In the genomic region with DNA sequence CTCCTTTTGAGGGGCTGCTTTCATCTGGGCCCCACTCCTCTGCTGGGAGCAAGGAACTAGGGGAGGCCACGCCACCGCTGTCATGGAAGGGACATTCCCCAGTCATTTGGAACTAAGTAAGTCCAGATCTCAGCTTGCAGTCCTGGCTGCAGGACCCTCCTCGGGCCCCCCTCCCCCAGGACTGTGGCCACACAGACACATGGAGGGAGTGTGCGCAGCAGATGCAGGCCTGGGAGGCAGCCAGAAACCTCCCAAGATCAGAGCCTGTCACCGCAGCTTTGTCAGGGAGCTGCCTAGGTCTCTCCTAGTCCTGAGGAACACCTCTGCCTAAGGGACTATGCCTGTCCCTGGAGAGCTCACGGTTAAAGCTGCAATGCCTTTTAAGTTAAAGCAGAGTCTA, we compare ENCODE assay signal across 15 cellular contexts. TPM values are rescaled to one million over a fixed set of nuclear protein-coding genes. Genes with fewer than 3 reads are reported as not detected.
DNase-seq lines count a peak whose midpoint lies in the region; ATAC-seq, FAIRE-seq and TF ChIP-seq lines count a peak whose summit lies in the region.
"Had no signal": no experiment of that assay in that cellular context is flagged by ENCODE, and none has a peak within 500 bp of the region (broad histone marks: within the 10 kb centered on the region; RNA-seq: fewer than 3 reads in every experiment).

No MANE protein-coding gene starts in this region.

- H3K27ac Mint-ChIP-seq in brain = peak overlapping the region in 4 of 5 experiments; percentile 29 to 81 (median 46)
- H3K27ac Mint-ChIP-seq: CD14-positive monocyte had no signal

- DNase-seq in GM23248 (peak; percentile 20), keratinocyte (ENCODE audit: low read depth, low spot score) (no peak), NCI-H2081 (lab: John Stamatoyannopoulos, UW) (no peak), PC-9 (no peak)
- DNase-seq: COR-L47, GOT3, NCI-H1436 treated with DMSO at 0.1 percent for 48 hours, NCI-H226, NCI-H69, SHP77 had no signal

- no peaks in the 10 kb centered on the region for H3K9me2 ChIP-seq in GM23248 (ENCODE audit: insufficient read depth)
- no peaks in the 10 kb centered on the region for H3K9me2 ChIP-seq in PC-9 (ENCODE audit: insufficient read depth)

- H3K4me2 ChIP-seq in GM23248 (ENCODE audit: unreplicated experiment) (no peak overlapping the region), keratinocyte (ENCODE audit: control insufficient read depth, extremely low read depth, insufficient read depth, low read depth, low read length) (no peak overlapping the region), parathyroid adenoma (ENCODE audit: low read length) (no peak overlapping the region), PC-9 (no peak overlapping the region)

- dilution Hi-C loops in keratinocyte (cut with MboI; ENCODE audit: extremely low pct_ligation_motif_present, low sequenced_read_pairs) = no loop called here

- H3K9me3 ChIP-seq in GM23248 (ENCODE audit: low read depth) = no peaks in the 10 kb centered on the region
- H3K9me3 ChIP-seq in keratinocyte (ENCODE audit: control insufficient read depth, low read depth, low read length) = no peaks in the 10 kb centered on the region
- H3K9me3 ChIP-seq in parathyroid adenoma (ENCODE audit: control insufficient read depth, low read length) = no peaks in the 10 kb centered on the region
- no peaks in the 10 kb centered on the region for H3K9me3 ChIP-seq in PC-9 (ENCODE audit: insufficient read depth, low read depth)

- TF ChIP-seq CTCF in brain (conservative IDR thresholded peaks at IDR 0.05) (no peak), keratinocyte (optimal IDR thresholded peaks at IDR 0.05 in 1 of 3, IDR thresholded peaks at IDR 0.05 in 1 of 3, conservative IDR thresholded peaks at IDR 0.05 in 1 of 3; ENCODE audit: extremely low read depth in 1 of 3, insufficient read depth in 2 of 3, low read length in 3 of 3) (no peak), parathyroid adenoma (IDR thresholded peaks at IDR 0.05) (no peak), PC-9 (conservative IDR thresholded peaks at IDR 0.05) (no peak)

- no peak overlapping the region for H3K4me3 Mint-ChIP-seq in brain

- H3K9me1 ChIP-seq in keratinocyte (ENCODE audit: control insufficient read depth, extremely low read depth, insufficient read depth, low read length) = no peaks in the 10 kb centered on the region

- 14% methylated on average over 6 of the region's 6 CpGs for WGBS in GM23248 (ENCODE audit: low coverage in 1 of 2, low lambda C conversion rate in 2 of 2, missing lambda C conversion rate in 2 of 2), 2 experiments

- peak; percentile 75 for FAIRE-seq in keratinocyte (lab: Jason Lieb, UNC)
- FAIRE-seq: GM12878 had no signal

- H3K4me3 ChIP-seq in GM23248 = no peak overlapping the region
- no peak overlapping the region for H3K4me3 ChIP-seq in keratinocyte (ENCODE audit: control insufficient read depth in 2 of 3, extremely low read depth in 1 of 3, insufficient read depth in 2 of 3, low read depth in 1 of 3, low read length in 3 of 3)
- no peak overlapping the region for H3K4me3 ChIP-seq in parathyroid adenoma (ENCODE audit: low read depth, low read length)
- H3K4me3 ChIP-seq in PC-9 = no peak overlapping the region
- H3K4me3 ChIP-seq: GM12878 had no signal

- H3K36me3 ChIP-seq in GM23248 (ENCODE audit: low read depth) (no peaks in the 10 kb centered on the region), keratinocyte (ENCODE audit: control insufficient read depth in 2 of 2, extremely low read depth in 1 of 2, insufficient read depth in 2 of 2, low read length in 2 of 2) (no peaks in the 10 kb centered on the region), parathyroid adenoma (ENCODE audit: control insufficient read depth, insufficient read depth, low read length) (no peaks in the 10 kb centered on the region), PC-9 (ENCODE audit: low read depth) (no peaks in the 10 kb centered on the region)

- H3K27ac ChIP-seq in GM23248 (no peak overlapping the region), keratinocyte (ENCODE audit: control insufficient read depth, insufficient read depth, low read length) (no peak overlapping the region), parathyroid adenoma (peak overlapping the region; percentile 51), PC-9 (no peak overlapping the region)

- H2AFZ ChIP-seq in GM23248 (no peak overlapping the region), keratinocyte (ENCODE audit: control insufficient read depth, low read length) (no peak overlapping the region), parathyroid adenoma (peak overlapping the region; percentile 34), PC-9 (no peak overlapping the region)

- H3K4me1 Mint-ChIP-seq in brain = peaks cover 47% of the 10 kb centered on the region

- POLR2A ChIA-PET in PC-9 (lab: Charles Lee; ENCODE audit: unreplicated experiment) = no interaction called here

- no peaks in the 10 kb centered on the region for H3F3A ChIP-seq in GM23248 (ENCODE audit: insufficient read depth)
- peaks cover 7% of the 10 kb centered on the region; the same call in 1 of the 2 replicates for H3F3A ChIP-seq in PC-9 (ENCODE audit: insufficient read depth, low read depth)

- peaks cover 0 to 4% (median 0%) of the 10 kb centered on the region in 5 experiments for H3K9me3 Mint-ChIP-seq in brain

- H3K27me3 Mint-ChIP-seq in brain = peaks cover 6% of the 10 kb centered on the region

- no peak overlapping the region for H3K9ac ChIP-seq in GM23248
- no peak overlapping the region for H3K9ac ChIP-seq in keratinocyte (ENCODE audit: control insufficient read depth, extremely low read depth, insufficient read depth, low read length)
- no peak overlapping the region for H3K9ac ChIP-seq in parathyroid adenoma

- no peaks in the 10 kb centered on the region for H3K27me3 ChIP-seq in GM23248 (replicated peaks; ENCODE audit: insufficient read depth)
- H3K27me3 ChIP-seq in keratinocyte (ENCODE audit: control insufficient read depth, extremely low read depth, insufficient read depth, low read length) = no peaks in the 10 kb centered on the region
- H3K27me3 ChIP-seq in parathyroid adenoma (ENCODE audit: control insufficient read depth, insufficient read depth, low read length) = no peaks in the 10 kb centered on the region
- no peaks in the 10 kb centered on the region for H3K27me3 ChIP-seq in PC-9 (ENCODE audit: insufficient read depth, low read depth)

- no peaks in the 10 kb centered on the region for H3K79me2 ChIP-seq in GM23248 (ENCODE audit: insufficient read depth)
- no peaks in the 10 kb centered on the region for H3K79me2 ChIP-seq in keratinocyte (ENCODE audit: control insufficient read depth, insufficient read depth, low read length)
- no peaks in the 10 kb centered on the region for H3K79me2 ChIP-seq in parathyroid adenoma
- H3K79me2 ChIP-seq in PC-9 (ENCODE audit: low read depth) = no peaks in the 10 kb centered on the region

- H3K36me3 Mint-ChIP-seq in brain = no peaks in the 10 kb centered on the region
- H3K36me3 Mint-ChIP-seq: CD14-positive monocyte had no signal

- CTCF ChIA-PET in PC-9 (lab: Charles Lee) = no interaction called here

- in situ Hi-C loops in GM23248 (cut with MboI) = no loop called here

- intact Hi-C loops in PC-9 (cut with micrococcal nuclease; ENCODE audit: unreplicated experiment) = no loop called here

- H4K20me1 ChIP-seq in GM23248 (ENCODE audit: insufficient read depth) (no peaks in the 10 kb centered on the region), keratinocyte (ENCODE audit: control insufficient read depth, extremely low read depth, insufficient read depth, low read length) (no peaks in the 10 kb centered on the region), PC-9 (ENCODE audit: insufficient read depth) (no peaks in the 10 kb centered on the region)

- H3K4me1 ChIP-seq in GM23248 (ENCODE audit: insufficient read depth) = no peaks in the 10 kb centered on the region
- H3K4me1 ChIP-seq in keratinocyte (ENCODE audit: control insufficient read depth, extremely low read depth, insufficient read depth, low read length) = peaks cover 39% of the 10 kb centered on the region
- peaks cover 55% of the 10 kb centered on the region for H3K4me1 ChIP-seq in parathyroid adenoma
- no peaks in the 10 kb centered on the region for H3K4me1 ChIP-seq in PC-9 (replicated peaks; ENCODE audit: insufficient read depth)

- ATAC-seq in GM19467 (IDR thresholded peaks at IDR 0.05; ENCODE audit: unreplicated experiment) = no peak
- ATAC-seq: GM12878 had no signal

- no TSS peak for BruUV-seq in PC-9 (replicated peaks; lab: Mats Ljungman, UMichigan)

RNA-seq across cellular contexts. Expression of gene SEMA3F, which starts 7.3 kb away (rescaled TPM):
- 3.2 and 3.5 TPM in 2 replicates for total RNA-seq in GM23248 (2014; rRNA removed; shearing (Covaris generic))
- polyA plus RNA-seq in GM23248 (2016; fragmentation: Nextera tagmentation; extraction: Ambion mirVana) = 0.25 and 0.54 TPM in 2 replicates
- polyA plus RNA-seq in brain (ENCODE audit: insufficient read depth, low read depth, low replicate concordance) = 15.3 TPM
- 72.8 to 115 TPM (median 102 TPM) in 3 replicates for polyA plus RNA-seq in keratinocyte
- polyA plus RNA-seq in keratinocyte (2011; ENCODE audit: low read depth) = 60.9 TPM
- polyA plus RNA-seq in keratinocyte (2011; cell fraction: cytosol; rRNA removed) = 49.7 and 82.2 TPM in 2 replicates
- 173 and 208 TPM in 2 replicates for polyA plus RNA-seq in keratinocyte (2011; cell fraction: nucleus; rRNA removed)
- 94.6 and 131 TPM in 2 replicates for polyA plus RNA-seq in keratinocyte (2012; ENCODE audit: low replicate concordance)
- polyA minus RNA-seq in keratinocyte = 197 to 339 TPM (median 220 TPM) in 3 replicates
- polyA minus RNA-seq in keratinocyte (2011; cell fraction: cytosol; rRNA and poly(A)+ RNA removed) = 180 TPM
- polyA minus RNA-seq in keratinocyte (2011; cell fraction: nucleus; rRNA and poly(A)+ RNA removed) = 209 and 249 TPM in 2 replicates
- 34.0 and 49.1 TPM in 2 replicates for total RNA-seq in PC-9 (2021)
- polyA plus RNA-seq: CD14-positive monocyte had no signal

RNA-seq across cellular contexts. Expression of gene GNAT1, which starts 43.5 kb away (rescaled TPM):
- not detected in 2 replicates for total RNA-seq in GM23248 (2014; rRNA removed; shearing (Covaris generic))
- polyA plus RNA-seq in GM23248 (2016; fragmentation: Nextera tagmentation; extraction: Ambion mirVana) = not detected in 2 replicates
- polyA plus RNA-seq in brain (ENCODE audit: insufficient read depth, low read depth, low replicate concordance) = 0.59 TPM
- polyA plus RNA-seq in keratinocyte = 0.05 to 0.12 TPM in 2 of 3 replicates, not detected in the other
- polyA plus RNA-seq in keratinocyte (2011; ENCODE audit: low read depth) = not detected
- not detected in 2 replicates for polyA plus RNA-seq in keratinocyte (2011; cell fraction: cytosol; rRNA removed)
- polyA plus RNA-seq in keratinocyte (2011; cell fraction: nucleus; rRNA removed) = 0.40 and 0.56 TPM in 2 replicates
- not detected in 2 replicates for polyA plus RNA-seq in keratinocyte (2012; ENCODE audit: low replicate concordance)
- polyA minus RNA-seq in keratinocyte = 0.13 to 0.86 TPM in 2 of 3 replicates, not detected in the other
- not detected for polyA minus RNA-seq in keratinocyte (2011; cell fraction: cytosol; rRNA and poly(A)+ RNA removed)
- polyA minus RNA-seq in keratinocyte (2011; cell fraction: nucleus; rRNA and poly(A)+ RNA removed) = 0.32 and 0.47 TPM in 2 replicates
- total RNA-seq in PC-9 (2021) = 0.48 TPM in 1 of 2 replicates, not detected in the other
- total RNA-seq: GM12878 had no signal
- polyA plus RNA-seq: CD14-positive monocyte, GM12878 had no signal

RNA-seq across cellular contexts. Expression of gene SLC38A3, which starts 57.2 kb away (rescaled TPM):
- total RNA-seq in GM23248 (2014; rRNA removed; shearing (Covaris generic)) = under 0.01 TPM in 1 of 2 replicates, not detected in the other
- polyA plus RNA-seq in GM23248 (2016; fragmentation: Nextera tagmentation; extraction: Ambion mirVana) (0.36 and 0.93 TPM in 2 replicates), brain (ENCODE audit: insufficient read depth, low read depth, low replicate concordance) (18.3 TPM), keratinocyte (not detected in 3 replicates)
- polyA plus RNA-seq in keratinocyte (2011; ENCODE audit: low read depth) = 0.22 TPM
- 0.02 and 0.12 TPM in 2 replicates for polyA plus RNA-seq in keratinocyte (2011; cell fraction: cytosol; rRNA removed)
- 0.12 and 0.36 TPM in 2 replicates for polyA plus RNA-seq in keratinocyte (2011; cell fraction: nucleus; rRNA removed)
- polyA plus RNA-seq in keratinocyte (2012; ENCODE audit: low replicate concordance) = 0.39 TPM in 1 of 2 replicates, not detected in the other
- polyA minus RNA-seq in keratinocyte = not detected in 3 replicates
- not detected for polyA minus RNA-seq in keratinocyte (2011; cell fraction: cytosol; rRNA and poly(A)+ RNA removed)
- polyA minus RNA-seq in keratinocyte (2011; cell fraction: nucleus; rRNA and poly(A)+ RNA removed) = 0.32 TPM in 1 of 2 replicates, not detected in the other
- 0.33 and 0.37 TPM in 2 replicates for total RNA-seq in PC-9 (2021)
- total RNA-seq: GM12878 had no signal
- polyA plus RNA-seq: CD14-positive monocyte had no signal

RNA-seq across cellular contexts. Expression of gene RBM5, which starts 59.1 kb away (rescaled TPM):
- total RNA-seq in GM23248 (2014; rRNA removed; shearing (Covaris generic)) = 86.1 and 152 TPM in 2 replicates
- 44.5 and 55.0 TPM in 2 replicates for polyA plus RNA-seq in GM23248 (2016; fragmentation: Nextera tagmentation; extraction: Ambion mirVana)
- 17.3 TPM for polyA plus RNA-seq in brain (ENCODE audit: insufficient read depth, low read depth, low replicate concordance)
- 73.8 to 167 TPM (median 127 TPM) in 3 replicates for polyA plus RNA-seq in keratinocyte
- 346 TPM for polyA plus RNA-seq in keratinocyte (2011; ENCODE audit: low read depth)
- 37.0 and 38.9 TPM in 2 replicates for polyA plus RNA-seq in keratinocyte (2011; cell fraction: cytosol; rRNA removed)
- 296 and 383 TPM in 2 replicates for polyA plus RNA-seq in keratinocyte (2011; cell fraction: nucleus; rRNA removed)
- 62.4 and 64.9 TPM in 2 replicates for polyA plus RNA-seq in keratinocyte (2012; ENCODE audit: low replicate concordance)
- polyA minus RNA-seq in keratinocyte = 80.8 to 241 TPM (median 153 TPM) in 3 replicates
- 33.6 TPM for polyA minus RNA-seq in keratinocyte (2011; cell fraction: cytosol; rRNA and poly(A)+ RNA removed)
- polyA minus RNA-seq in keratinocyte (2011; cell fraction: nucleus; rRNA and poly(A)+ RNA removed) = 104 and 170 TPM in 2 replicates
- total RNA-seq in PC-9 (2021) = 87.7 and 90.2 TPM in 2 replicates

Comparison
In these comparisons a context has a peak if more than half of its experiments do, and no peak if none do; other contexts are left out.
1. RNA of gene SEMA3F, which starts 7.3 kb away (polyA plus RNA-seq): 49.7 to 208 TPM in keratinocyte and 15.3 TPM in brain (single experiment); 0.25 to 0.54 TPM in GM23248; every median in the first group is over 10 times any median in the second.
2. RNA of gene SLC38A3, which starts 57.2 kb away (polyA plus RNA-seq): 18.3 TPM in brain (single experiment); 0.36 to 0.93 TPM in GM23248 and 0.02 to 0.39 TPM in keratinocyte; every median in the first group is over 10 times any median in the second.